In genomic region chr1:116940809-116941640, GRCh38 we compare ENCODE assay signal across 19 cellular contexts. TPM values are rescaled to one million over a fixed set of nuclear protein-coding genes. Genes with fewer than 3 reads are reported as not detected.
DNase-seq lines count a peak whose midpoint lies in the region; ATAC-seq and TF ChIP-seq lines count a peak whose summit lies in the region.
"Had no signal": no experiment of that assay in that cellular context is flagged by ENCODE, and none has a peak within 500 bp of the region (broad histone marks: within the 10 kb centered on the region; RNA-seq: fewer than 3 reads in every experiment).

No MANE protein-coding gene starts in this region.

- no peak overlapping the region for H3K27ac Mint-ChIP-seq in WTC11
- H3K27ac Mint-ChIP-seq: activated CD4-positive, alpha-beta T cell treated with anti-CD3 and anti-CD28 coated beads for 36 hours; activated naive CD4-positive, alpha-beta T cell treated with anti-CD3 and anti-CD28 coated beads, Interleukin-2, amount 50 U/mL, for 72 hours; stimulated activated naive CD8-positive, alpha-beta T cell treated with anti-CD3 and anti-CD28 coated beads, Interleukin-15, amount 100 ng/mL, for 72 hours had no signal

- no peak overlapping the region for H3K4me3 Mint-ChIP-seq in WTC11
- H3K4me3 Mint-ChIP-seq: activated CD4-positive, alpha-beta T cell treated with anti-CD3 and anti-CD28 coated beads for 36 hours; CD8-positive, alpha-beta memory T cell; stimulated activated naive CD8-positive, alpha-beta T cell treated with anti-CD3 and anti-CD28 coated beads, Interleukin-15, amount 100 ng/mL, for 72 hours had no signal

- TF ChIP-seq CTCF in WTC11 (IDR thresholded peaks at IDR 0.05) = no peak

- DNase-seq in COLO668 (lab: John Stamatoyannopoulos, UW; ENCODE audit: unreplicated experiment) = peak; percentile 23
- peak; percentile 53 for DNase-seq in H4 (ENCODE audit: low spot score)
- peak; percentile 90 for DNase-seq in NCI-H2107 treated with DMSO at 0.1 percent for 48 hours (lab: John Stamatoyannopoulos, UW; ENCODE audit: unreplicated experiment)
- no peak for DNase-seq in WTC11 (ENCODE audit: low spot score)
- no peak for DNase-seq in NAMALWA (ENCODE audit: low spot score)
- DNase-seq in central memory CD4-positive, alpha-beta T cell = no peak
- DNase-seq: activated CD4-positive, alpha-beta T cell treated with anti-CD3 and anti-CD28 coated beads for 36 hours; CD8-positive, alpha-beta memory T cell; erythroblast; foreskin keratinocyte; hippocampal formation; lower lobe of right lung; NCI-H446; spleen; stimulated activated CD4-positive, alpha-beta T cell treated with anti-CD3 and anti-CD28 coated beads, Interleukin-4, amount 100 ng/mL, for 4 hours; stimulated activated naive CD8-positive, alpha-beta T cell treated with anti-CD3 and anti-CD28 coated beads, Interleukin-15, amount 100 ng/mL, for 72 hours had no signal

- ATAC-seq in WTC11 = peak; percentile 60
- no peak for ATAC-seq in GM18520 (IDR thresholded peaks at IDR 0.05; ENCODE audit: unreplicated experiment)
- ATAC-seq: activated CD4-positive, alpha-beta T cell treated with anti-CD3 and anti-CD28 coated beads for 36 hours; foreskin keratinocyte; K562; lower lobe of right lung had no signal

- POLR2A ChIA-PET in WTC11 (lab: Charles Lee) = no interaction called here

- H3K9me3 Mint-ChIP-seq in WTC11 = no peaks in the 10 kb centered on the region
- H3K9me3 Mint-ChIP-seq: activated naive CD4-positive, alpha-beta T cell treated with anti-CD3 and anti-CD28 coated beads, Interleukin-2, amount 50 U/mL, for 72 hours; CD8-positive, alpha-beta memory T cell; stimulated activated naive CD8-positive, alpha-beta T cell treated with anti-CD3 and anti-CD28 coated beads, Interleukin-15, amount 100 ng/mL, for 72 hours had no signal

- no peaks in the 10 kb centered on the region for H3K27me3 Mint-ChIP-seq in WTC11 (ENCODE audit: low read depth)
- H3K27me3 Mint-ChIP-seq: activated CD4-positive, alpha-beta T cell treated with anti-CD3 and anti-CD28 coated beads for 36 hours; stimulated activated naive CD8-positive, alpha-beta T cell treated with anti-CD3 and anti-CD28 coated beads, Interleukin-15, amount 100 ng/mL, for 72 hours had no signal

- CTCF ChIA-PET in WTC11 (lab: Charles Lee) = interaction anchor here (0.6 to 1.3 kb wide), 3 partner anchors 204 to 1234 kb away, joined by 3 read pairs; no protein-coding TSS in a partner anchor

- H3K4me1 Mint-ChIP-seq in WTC11 = peaks cover 30% of the 10 kb centered on the region

- peaks cover 22% of the 10 kb centered on the region for H3K36me3 Mint-ChIP-seq in WTC11
- H3K36me3 Mint-ChIP-seq: CD8-positive, alpha-beta memory T cell had no signal

TF ChIP-seq in WTC11, 78 proteins besides CTCF, POLR2A, EP300 and RAD21:
- TF ChIP-seq ATF3 (CRISPR knock-in tag; conservative IDR thresholded peaks at IDR 0.05) = no peak
- TF ChIP-seq MLX (CRISPR knock-in tag; IDR thresholded peaks at IDR 0.05) = no peak

RNA-seq across cellular contexts. Expression of gene PTGFRN, which starts 31.3 kb away (rescaled TPM):
- 47.0 and 70.9 TPM in 2 replicates for total RNA-seq in H4 (2014; rRNA removed; shearing (Covaris generic))
- 38.2 to 39.6 TPM (median 38.7 TPM) in 3 replicates for total RNA-seq in WTC11 (2021)

Comparison
In these comparisons a context has a peak if more than half of its experiments do, and no peak if none do; other contexts are left out.
1. DNase-seq: peak in COLO668 (single experiment), H4 (single experiment) and NCI-H2107 treated with DMSO at 0.1 percent for 48 hours (single experiment); none in WTC11 (single experiment), NAMALWA (single experiment) and central memory CD4-positive, alpha-beta T cell (single experiment).